Comparison of ENCODE assay signal across 22 cellular contexts in genomic region chr12:88469136-88469535, GRCh38.
A peak's percentile ranks its signal among the peaks of the same experiment; 100 is the strongest.
DNase-seq lines count a peak whose midpoint lies in the region; ATAC-seq and TF ChIP-seq lines count a peak whose summit lies in the region.
"Had no signal": no experiment of that assay in that cellular context is flagged by ENCODE, and none has a peak within 500 bp of the region (broad histone marks: within the 10 kb centered on the region; RNA-seq: fewer than 3 reads in every experiment).

No MANE protein-coding gene starts in this region.

- no peaks in the 10 kb centered on the region for H3F3A ChIP-seq in smooth muscle cell (ENCODE audit: low read depth)

- H3K27ac ChIP-seq in right atrium auricular region (no peak overlapping the region), smooth muscle cell (ENCODE audit: low read depth) (peak overlapping the region; percentile 8)
- H3K27ac ChIP-seq: 22Rv1, BLaER1, C4-2B had no signal

- H3K36me3 ChIP-seq in right atrium auricular region (no peaks in the 10 kb centered on the region), smooth muscle cell (ENCODE audit: low read depth) (no peaks in the 10 kb centered on the region)
- H3K36me3 ChIP-seq: BLaER1, HAP-1 had no signal

- 19% methylated on average over 1 of the region's 1 CpG for WGBS in smooth muscle cell (ENCODE audit: low lambda C conversion rate)

- H3K4me3 ChIP-seq in right atrium auricular region (no peak overlapping the region), fibroblast of the aortic adventitia (ENCODE audit: low read depth, low read length) (no peak overlapping the region), smooth muscle cell (no peak overlapping the region)
- H3K4me3 ChIP-seq: BLaER1, GM12878, HAP-1 had no signal

- no peaks in the 10 kb centered on the region for H3K9me3 Mint-ChIP-seq in endothelial cell (ENCODE audit: unreplicated experiment)
- H3K9me3 Mint-ChIP-seq: CD8-positive, alpha-beta T cell had no signal

- H3K4me2 ChIP-seq in smooth muscle cell: no peak overlapping the region
- H3K4me2 ChIP-seq: BLaER1 had no signal

- H3K4me1 ChIP-seq in right atrium auricular region (peaks cover 0 to 12% of the 10 kb centered on the region in 2 donors), smooth muscle cell (ENCODE audit: low read depth) (peaks cover 30% of the 10 kb centered on the region)
- H3K4me1 ChIP-seq: BLaER1, HAP-1 had no signal

- peak; percentile 43 for ATAC-seq in Right ventricle myocardium superior (ENCODE audit: poor library complexity)
- ATAC-seq in left ventricle myocardium superior: peak; percentile 52
- no peak for ATAC-seq in left cardiac atrium
- ATAC-seq in HG03280 (IDR thresholded peaks at IDR 0.05; ENCODE audit: unreplicated experiment): no peak
- ATAC-seq: CD8-positive, alpha-beta T cell; GM12878 had no signal

- no peak overlapping the region for H3K9ac ChIP-seq in smooth muscle cell (ENCODE audit: low read depth)
- H3K9ac ChIP-seq: BLaER1 had no signal

- no peak overlapping the region for H2AFZ ChIP-seq in smooth muscle cell (ENCODE audit: low read depth)

- no peaks in the 10 kb centered on the region for H3K4me1 Mint-ChIP-seq in endothelial cell (ENCODE audit: unreplicated experiment)
- H3K4me1 Mint-ChIP-seq: B cell; CD4-positive, CD25-positive, alpha-beta regulatory T cell had no signal

- no peaks in the 10 kb centered on the region for H3K27me3 ChIP-seq in right atrium auricular region
- H3K27me3 ChIP-seq in smooth muscle cell (ENCODE audit: low read depth): no peaks in the 10 kb centered on the region
- H3K27me3 ChIP-seq: BLaER1 had no signal

- H3K27me3 Mint-ChIP-seq in endothelial cell (ENCODE audit: unreplicated experiment): no peaks in the 10 kb centered on the region
- H3K27me3 Mint-ChIP-seq: B cell had no signal

- no peak overlapping the region for H3K4me3 Mint-ChIP-seq in endothelial cell (ENCODE audit: unreplicated experiment)
- H3K4me3 Mint-ChIP-seq: B cell; CD4-positive, CD25-positive, alpha-beta regulatory T cell; CD8-positive, alpha-beta T cell; HFFc6 had no signal

- DNase-seq in Right ventricle myocardium superior (no peak), right atrium auricular region (ENCODE audit: low spot score) (no peak), left ventricle myocardium superior (no peak), left cardiac atrium (no peak), fibroblast of the aortic adventitia (ENCODE audit: low read depth) (peak; percentile 16), smooth muscle cell (lab: John Stamatoyannopoulos, UW; ENCODE audit: unreplicated experiment) (no peak), endothelial cell (ENCODE audit: low spot score) (no peak)
- DNase-seq: CD4-positive, CD25-positive, alpha-beta regulatory T cell; CD8-positive, alpha-beta T cell; DMS 273 treated with DMSO at 0.1 percent for 48 hours; DMS79; EL; GDM1; GOT3; HFFc6 had no signal

- peaks cover 15% of the 10 kb centered on the region for H3K36me3 Mint-ChIP-seq in endothelial cell (ENCODE audit: low read depth, unreplicated experiment)
- H3K36me3 Mint-ChIP-seq: CD4-positive, CD25-positive, alpha-beta regulatory T cell; CD8-positive, alpha-beta T cell had no signal

- TF ChIP-seq CTCF in right atrium auricular region (IDR thresholded peaks at IDR 0.05) (no peak), fibroblast of the aortic adventitia (IDR thresholded peaks at IDR 0.05; ENCODE audit: insufficient read depth, low read length) (no peak), smooth muscle cell (IDR thresholded peaks at IDR 0.05; ENCODE audit: borderline replicate concordance, insufficient read depth, poor library complexity, severe bottlenecking) (no peak), endothelial cell (IDR thresholded peaks at IDR 0.05; ENCODE audit: unreplicated experiment) (no peak)

- H3K9me3 ChIP-seq in right atrium auricular region (no peaks in the 10 kb centered on the region), smooth muscle cell (replicated peaks; ENCODE audit: low read depth) (peaks cover 5% of the 10 kb centered on the region)
- H3K9me3 ChIP-seq: HAP-1 had no signal

- no peaks in the 10 kb centered on the region for H3K79me2 ChIP-seq in smooth muscle cell (ENCODE audit: low read depth)

- H3K27ac Mint-ChIP-seq in endothelial cell (ENCODE audit: unreplicated experiment): no peak overlapping the region
- H3K27ac Mint-ChIP-seq: B cell; CD8-positive, alpha-beta T cell; HFFc6 had no signal

- intact Hi-C loops in Right ventricle myocardium superior (cut with DNase I) (no loop called here), left ventricle myocardium superior (cut with micrococcal nuclease) (no loop called here), left cardiac atrium (cut with DNase I) (no loop called here)

- H4K20me1 ChIP-seq in smooth muscle cell (ENCODE audit: low read depth): no peaks in the 10 kb centered on the region
- H4K20me1 ChIP-seq: BLaER1 had no signal

Comparison
In these comparisons a context has a peak if more than half of its experiments do, and no peak if none do; other contexts are left out.
1. ATAC-seq: peak in Right ventricle myocardium superior (single experiment) and left ventricle myocardium superior (single experiment); none in left cardiac atrium (0 of 2) and HG03280 (single experiment).